Comparison of ENCODE assay signal across 26 cellular contexts in the genomic region with DNA sequence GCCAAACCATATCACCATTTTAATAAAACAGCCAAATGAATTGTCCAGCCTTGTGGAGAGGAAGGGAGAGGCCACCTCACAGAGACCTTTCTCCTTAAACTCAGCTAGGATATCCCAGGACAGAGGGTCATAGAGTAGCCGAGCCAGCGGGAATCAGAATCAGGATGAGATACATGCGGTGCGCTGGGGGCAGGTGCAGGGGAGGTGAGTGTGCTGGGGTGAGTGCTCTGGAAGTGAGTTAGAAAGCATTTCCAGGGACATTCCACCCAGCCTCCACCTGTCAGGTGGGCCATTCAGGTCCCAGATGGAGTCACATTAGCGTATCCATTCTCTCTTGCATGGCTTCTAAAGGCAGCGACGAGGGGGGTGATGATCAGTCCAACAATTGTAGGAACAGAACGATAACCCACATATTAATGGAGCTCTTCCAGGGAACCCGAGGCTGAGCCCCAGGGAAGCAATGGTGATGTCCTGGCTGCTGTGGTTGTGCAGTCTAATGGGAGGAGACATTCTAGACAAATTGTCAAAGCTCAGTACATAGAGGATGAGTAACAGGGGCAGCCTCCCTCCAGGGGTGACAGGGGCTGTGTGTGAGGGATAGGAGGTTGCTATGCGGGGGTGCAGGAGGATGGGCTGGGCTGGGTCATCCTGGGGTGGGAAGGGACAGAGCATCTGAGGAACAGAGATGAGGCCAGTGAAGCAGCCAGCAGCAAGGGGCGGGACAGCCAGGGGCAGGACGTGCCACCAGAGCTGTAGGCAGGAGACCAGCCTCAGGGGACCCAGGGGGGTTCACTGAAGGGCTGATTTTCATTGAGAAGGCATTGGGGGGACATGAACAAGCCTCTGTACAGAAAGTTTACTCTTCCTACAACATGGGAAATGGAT.
DNase-seq lines count a peak whose midpoint lies in the region; ATAC-seq, FAIRE-seq and TF ChIP-seq lines count a peak whose summit lies in the region.
"Had no signal": no experiment of that assay in that cellular context is flagged by ENCODE, and none has a peak within 500 bp of the region (broad histone marks: within the 10 kb centered on the region; RNA-seq: fewer than 3 reads in every experiment).

No MANE protein-coding gene starts in this region.

- H3K4ac ChIP-seq in H9 (ENCODE audit: low read depth, low read length) (no peak overlapping the region), H1 (replicated peaks; ENCODE audit: insufficient read length, low read depth, low read length) (no peak overlapping the region)

- no peak for ATAC-seq in GM18873 (IDR thresholded peaks at IDR 0.05; ENCODE audit: low FRiP score, unreplicated experiment)
- no peak for ATAC-seq in GM18511 (IDR thresholded peaks at IDR 0.05; ENCODE audit: unreplicated experiment)
- ATAC-seq: foreskin keratinocyte; left ventricle myocardium superior; naive thymus-derived CD4-positive, alpha-beta T cell had no signal

- no peaks in the 10 kb centered on the region for H3F3A ChIP-seq in neural progenitor cell (ENCODE audit: low read depth)

- POLR2A ChIA-PET in H1 (lab: Charles Lee; ENCODE audit: partially characterized antibody), result interaction anchor here (1.0 to 1.3 kb wide), 2 partner anchors 10 to 14 kb away, joined by 3 to 4 read pairs; no protein-coding TSS in a partner anchor

- H3K56ac ChIP-seq in H9 (ENCODE audit: insufficient read length, low read depth, low read length) (no peak overlapping the region), H1 (replicated peaks; ENCODE audit: insufficient read length, low read depth, low read length) (no peak overlapping the region)

- no peaks in the 10 kb centered on the region for H3K4me1 Mint-ChIP-seq in activated CD4-positive, alpha-beta T cell treated with anti-CD3 and anti-CD28 coated beads, Interleukin-2, amount 10 ng/mL, durations not matched to agents 24 days and 14 days
- H3K4me1 Mint-ChIP-seq in H9 (peaks cover 40 to 44% of the 10 kb centered on the region in 2 experiments), neural progenitor cell (peaks cover 15% of the 10 kb centered on the region)
- H3K4me1 Mint-ChIP-seq: activated CD4-positive, alpha-beta T cell treated with anti-CD3 and anti-CD28 coated beads, Interleukin-2, amount 10 ng/mL, durations not matched to agents 7 days and 5 days; CD14-positive monocyte; naive thymus-derived CD4-positive, alpha-beta T cell had no signal

- H3K23me2 ChIP-seq in H9 (ENCODE audit: insufficient read length, low read depth, low read length, poor library complexity, severe bottlenecking), result no peaks in the 10 kb centered on the region
- H3K23me2 ChIP-seq in H1 (ENCODE audit: low read depth, low read length), result no peaks in the 10 kb centered on the region

- H4K5ac ChIP-seq in H9 (ENCODE audit: insufficient read length, low read depth, low read length) (no peak overlapping the region), H1 (ENCODE audit: insufficient read length, low read depth, low read length) (no peak overlapping the region)

- H3K36me3 Mint-ChIP-seq in activated CD4-positive, alpha-beta T cell treated with anti-CD3 and anti-CD28 coated beads, Interleukin-2, amount 10 ng/mL, durations not matched to agents 24 days and 14 days (ENCODE audit: low read depth), result no peaks in the 10 kb centered on the region
- H3K36me3 Mint-ChIP-seq in H9 (ENCODE audit: insufficient read depth in 1 of 3, low read depth in 3 of 3) (peaks cover 0 to 10% (median 0%) of the 10 kb centered on the region in 3 experiments; a peak in 4 of 7 replicates), neural progenitor cell (no peaks in the 10 kb centered on the region)
- H3K36me3 Mint-ChIP-seq: CD14-positive monocyte; naive thymus-derived CD4-positive, alpha-beta T cell had no signal

- TF ChIP-seq RAD21 in H1 (IDR thresholded peaks at IDR 0.05 in 1 of 2, conservative IDR thresholded peaks at IDR 0.05 in 1 of 2; ENCODE audit: low read depth in 2 of 2, low read length in 2 of 2), result no peak

- H3K9ac ChIP-seq in H9 (ENCODE audit: extremely low read depth, insufficient read length, low read length) (no peak overlapping the region), H1 (replicated peaks in 1 of 4; ENCODE audit: extremely low read depth in 1 of 4, low read depth in 3 of 4, low read length in 3 of 4) (no peak overlapping the region; a peak in 1 of 7 replicates), neural progenitor cell (no peak overlapping the region)

- DNase-seq in activated CD4-positive, alpha-beta T cell treated with anti-CD3 and anti-CD28 coated beads, Interleukin-2, amount 10 ng/mL, durations not matched to agents 24 days and 14 days, result no peak
- no peak for DNase-seq in activated CD4-positive, alpha-beta T cell treated with anti-CD3 and anti-CD28 coated beads for 48 hours
- DNase-seq in H9, result peak; percentile 22
- peak in 1 of 2 experiments; percentile 29 for DNase-seq in H1 (ENCODE audit: low read depth in 1 of 2, low spot score in 2 of 2)
- no peak for DNase-seq in neural progenitor cell (ENCODE audit: low spot score)
- no peak for DNase-seq in activated effector memory CD4-positive, alpha-beta T cell treated with anti-CD3 and anti-CD28 coated beads, Interleukin-2, amount 50 U/mL, for 16 hours
- DNase-seq: activated CD4-positive, alpha-beta T cell treated with anti-CD3 and anti-CD28 coated beads, Interleukin-2, amount 10 ng/mL, durations not matched to agents 7 days and 5 days; Caco-2; caudate nucleus; esophagus squamous epithelium; foreskin keratinocyte; left ventricle myocardium superior; naive thymus-derived CD4-positive, alpha-beta T cell; occipital lobe; SIG-M5; stimulated activated CD4-positive, alpha-beta T cell treated with anti-CD3 and anti-CD28 coated beads, Interleukin-15, amount 100 ng/mL, for 24 hours; stimulated activated naive CD4-positive, alpha-beta T cell treated with Interleukin-2 at 50 U/mL for 16 hours; testis had no signal

- intact Hi-C loops in activated CD4-positive, alpha-beta T cell treated with anti-CD3 and anti-CD28 coated beads, Interleukin-2, amount 10 ng/mL, durations not matched to agents 24 days and 14 days (cut with micrococcal nuclease), result no loop called here

- no peaks in the 10 kb centered on the region for H3K79me2 ChIP-seq in H9 (ENCODE audit: insufficient read depth, low read length)
- H3K79me2 ChIP-seq in H1 (ENCODE audit: control insufficient read depth in 1 of 2, insufficient read depth in 2 of 2, low read length in 2 of 2), result no peaks in the 10 kb centered on the region
- H3K79me2 ChIP-seq in neural progenitor cell (ENCODE audit: low read depth), result no peaks in the 10 kb centered on the region

- no peak overlapping the region for H3K27ac ChIP-seq in H9 (ENCODE audit: insufficient read length, low read depth, low read length)
- no peak overlapping the region for H3K27ac ChIP-seq in H1 (ENCODE audit: low read depth, low read length)
- H3K27ac ChIP-seq in neural progenitor cell, result no peak overlapping the region
- H3K27ac ChIP-seq: esophagus squamous epithelium, foreskin keratinocyte, testis had no signal

- no peaks in the 10 kb centered on the region for H3K36me3 ChIP-seq in H1 (ENCODE audit: control insufficient read depth in 2 of 4, insufficient read depth in 4 of 4, low read length in 3 of 4)
- no peaks in the 10 kb centered on the region for H3K36me3 ChIP-seq in neural progenitor cell
- H3K36me3 ChIP-seq: esophagus squamous epithelium had no signal

- H3K4me3 ChIP-seq in H1 (ENCODE audit: extremely low read depth in 1 of 4, insufficient read depth in 2 of 4, low read depth in 3 of 4, low read length in 4 of 4) (no peak overlapping the region), neural progenitor cell (no peak overlapping the region)
- H3K4me3 ChIP-seq: esophagus squamous epithelium, testis had no signal

- no peak overlapping the region for H2BK15ac ChIP-seq in H9 (ENCODE audit: low read depth, low read length)
- H2BK15ac ChIP-seq in H1 (ENCODE audit: low read length), result no peak overlapping the region

- no CpG with 5 or more reads among the region's 12 CpGs for WGBS in H9 (ENCODE audit: extremely low coverage, insufficient read length, low lambda C conversion rate)
- 95% methylated on average over 12 of the region's 12 CpGs; no CpG with 5 or more reads in 1 of the 2 experiments for WGBS in H1 (ENCODE audit: extremely low coverage in 1 of 2, insufficient coverage in 1 of 2, insufficient read length in 1 of 2, insufficient replicate concordance in 2 of 2, low coverage in 1 of 2, low lambda C conversion rate in 2 of 2, missing lambda C conversion rate in 1 of 2), 2 experiments

- H3K4me1 ChIP-seq in H9 (ENCODE audit: insufficient read depth, low read length), result no peaks in the 10 kb centered on the region; the same call in 1 of the 2 replicates
- peaks cover 0 to 6% (median 3%) of the 10 kb centered on the region in 4 experiments; a peak in 3 of 7 replicates for H3K4me1 ChIP-seq in H1 (replicated peaks in 1 of 4; ENCODE audit: control insufficient read depth in 3 of 4, insufficient read depth in 4 of 4, low read length in 3 of 4)
- H3K4me1 ChIP-seq in neural progenitor cell, result peaks cover 18% of the 10 kb centered on the region
- H3K4me1 ChIP-seq: foreskin keratinocyte, testis had no signal

- no peak overlapping the region; the same call in 1 of the 2 replicates for H3K14ac ChIP-seq in H9 (ENCODE audit: insufficient read depth, low read length)
- no peak overlapping the region for H3K14ac ChIP-seq in H1 (ENCODE audit: insufficient read length)

- no peak overlapping the region for H3K4me3 Mint-ChIP-seq in activated CD4-positive, alpha-beta T cell treated with anti-CD3 and anti-CD28 coated beads, Interleukin-2, amount 10 ng/mL, durations not matched to agents 24 days and 14 days
- H3K4me3 Mint-ChIP-seq in H9, result peak overlapping the region in 1 of 2 experiments; percentile 50; a peak in 2 of 5 replicates
- H3K4me3 Mint-ChIP-seq in neural progenitor cell, result no peak overlapping the region
- H3K4me3 Mint-ChIP-seq: activated CD4-positive, alpha-beta T cell treated with anti-CD3 and anti-CD28 coated beads, Interleukin-2, amount 10 ng/mL, durations not matched to agents 7 days and 5 days; dendritic cell treated with granulocyte-macrophage colony-stimulating factor and Interleukin-4, amounts not matched to agents 40 ng/mL and 50 ng/mL, for 4 days; naive thymus-derived CD4-positive, alpha-beta T cell had no signal

- no peak for TF ChIP-seq CTCF in H9 (conservative IDR thresholded peaks at IDR 0.05)
- TF ChIP-seq CTCF in H1 (IDR thresholded peaks at IDR 0.05; ENCODE audit: control extremely low read depth in 1 of 3, insufficient read depth in 1 of 3, low read depth in 1 of 3, low read length in 3 of 3), result no peak
- no peak for TF ChIP-seq CTCF in neural progenitor cell (IDR thresholded peaks at IDR 0.05)

- H3K27me3 Mint-ChIP-seq in activated CD4-positive, alpha-beta T cell treated with anti-CD3 and anti-CD28 coated beads, Interleukin-2, amount 10 ng/mL, durations not matched to agents 24 days and 14 days, result no peaks in the 10 kb centered on the region
- peaks cover 2% of the 10 kb centered on the region; the same call in 1 of the 2 replicates for H3K27me3 Mint-ChIP-seq in H9 (ENCODE audit: low read depth)
- peaks cover 8% of the 10 kb centered on the region for H3K27me3 Mint-ChIP-seq in neural progenitor cell (ENCODE audit: insufficient read depth, low read depth)
- H3K27me3 Mint-ChIP-seq: activated CD4-positive, alpha-beta T cell treated with anti-CD3 and anti-CD28 coated beads, Interleukin-2, amount 10 ng/mL, durations not matched to agents 7 days and 5 days had no signal

- H2BK12ac ChIP-seq in H9 (ENCODE audit: insufficient read length, low read depth, low read length), result peak overlapping the region; percentile 1
- H2BK12ac ChIP-seq in H1 (ENCODE audit: low read depth, low read length), result no peak overlapping the region

- no peak for TF ChIP-seq POLR2A in H1 (IDR thresholded peaks at IDR 0.05; ENCODE audit: control extremely low read depth in 1 of 2, low read depth in 2 of 2, low read length in 2 of 2)

- H3T11ph ChIP-seq in H9 (ENCODE audit: low read length), result no peak overlapping the region

- H3K79me1 ChIP-seq in H9 (ENCODE audit: insufficient read depth, low read depth, low read length, poor library complexity, severe bottlenecking) (no peaks in the 10 kb centered on the region), H1 (ENCODE audit: low read depth, low read length) (no peaks in the 10 kb centered on the region)

- H2BK120ac ChIP-seq in H9 (ENCODE audit: low read depth, low read length, poor library complexity, severe bottlenecking), result no peak overlapping the region
- H2BK120ac ChIP-seq in H1 (replicated peaks; ENCODE audit: low read depth, low read length), result no peak overlapping the region

- FAIRE-seq in H1 (lab: Jason Lieb, UNC), result no peak
- FAIRE-seq: astrocyte, G401.6, keratinocyte had no signal

- TF ChIP-seq EP300 in H1 (IDR thresholded peaks at IDR 0.05; ENCODE audit: borderline replicate concordance in 1 of 2, low read depth in 2 of 2, low read length in 2 of 2), result no peak

- H4K91ac ChIP-seq in H9 (ENCODE audit: insufficient read length, low read depth, low read length) (peak overlapping the region; percentile 17), H1 (replicated peaks; ENCODE audit: insufficient read length, low read length) (peak overlapping the region; percentile 79)

- H4K20me1 ChIP-seq in H9 (ENCODE audit: control insufficient read depth, insufficient read depth, insufficient read length) (no peaks in the 10 kb centered on the region), H1 (replicated peaks in 1 of 2; ENCODE audit: control insufficient read depth in 1 of 2, insufficient read depth in 2 of 2, low read length in 2 of 2) (no peaks in the 10 kb centered on the region), neural progenitor cell (ENCODE audit: low read depth) (no peaks in the 10 kb centered on the region)

- H3K9me3 ChIP-seq in H9 (ENCODE audit: control insufficient read depth, low read depth, low read length) (no peaks in the 10 kb centered on the region), H1 (ENCODE audit: insufficient read depth in 2 of 2, low read depth in 1 of 2, low read length in 1 of 2) (peaks cover 0 to 5% of the 10 kb centered on the region in 2 experiments; a peak in 1 of 4 replicates), neural progenitor cell (ENCODE audit: low read depth) (no peaks in the 10 kb centered on the region)
- H3K9me3 ChIP-seq: Caco-2, esophagus squamous epithelium, testis had no signal

- H2AK5ac ChIP-seq in H9 (ENCODE audit: insufficient read length, low read length) (no peak overlapping the region), H1 (ENCODE audit: low read depth, low read length) (no peak overlapping the region; the same call in 1 of the 2 replicates)

- H4K8ac ChIP-seq in H9 (replicated peaks; ENCODE audit: insufficient read length, low read depth, low read length) (no peak overlapping the region), H1 (ENCODE audit: extremely low read depth, insufficient read depth, low read length) (0 out of 2 replicates have a peak overlapping the region, but pooled peaks have one; percentile 12)

- H3K4me2 ChIP-seq in H9 (ENCODE audit: insufficient read depth, insufficient read length, low read length), result no peak overlapping the region
- no peak overlapping the region for H3K4me2 ChIP-seq in H1 (ENCODE audit: insufficient read depth in 1 of 2, low read depth in 2 of 2, low read length in 2 of 2)
- H3K4me2 ChIP-seq in neural progenitor cell, result no peak overlapping the region

- H3K27ac Mint-ChIP-seq in activated CD4-positive, alpha-beta T cell treated with anti-CD3 and anti-CD28 coated beads, Interleukin-2, amount 10 ng/mL, durations not matched to agents 24 days and 14 days, result peak overlapping the region; percentile 68
- H3K27ac Mint-ChIP-seq in H9 (peak overlapping the region in 2 of 3 experiments; percentile 22 to 80; a peak in 3 of 7 replicates), neural progenitor cell (peak overlapping the region; percentile 59)
- H3K27ac Mint-ChIP-seq: activated CD4-positive, alpha-beta T cell treated with anti-CD3 and anti-CD28 coated beads, Interleukin-2, amount 10 ng/mL, durations not matched to agents 7 days and 5 days; activated T-helper 2 cell treated with anti-CD3 and anti-CD28 coated beads, Interferon-gamma antibody, Interleukin-2, Interleukin-4, amounts not matched to agents 10 μg/mL and 5 μg/mL and 100 μg/mL, durations not matched to agents 14 hours and 24 hours and 36 hours; dendritic cell treated with granulocyte-macrophage colony-stimulating factor and Interleukin-4, amounts not matched to agents 40 ng/mL and 50 ng/mL, for 4 days; naive thymus-derived CD4-positive, alpha-beta T cell had no signal

- H3K23ac ChIP-seq in H9 (ENCODE audit: insufficient read length, low read depth, low read length) (no peak overlapping the region), H1 (ENCODE audit: insufficient read length) (no peak overlapping the region)

- H2AFZ ChIP-seq in H9 (ENCODE audit: low read length), result no peak overlapping the region
- H2AFZ ChIP-seq in H1 (ENCODE audit: low read length), result no peak overlapping the region
- no peak overlapping the region for H2AFZ ChIP-seq in neural progenitor cell (replicated peaks)

- CTCF ChIA-PET in H1 (lab: Charles Lee; ENCODE audit: partially characterized antibody), result interaction anchor here (0.6 kb wide), 2 partner anchors 188 to 238 kb away, joined by 3 read pairs; no protein-coding TSS in a partner anchor

- H2BK5ac ChIP-seq in H9 (ENCODE audit: insufficient read length, low read length) (no peak overlapping the region), H1 (ENCODE audit: low read depth, low read length) (no peak overlapping the region)

- peaks cover 10% of the 10 kb centered on the region for H3K9me3 Mint-ChIP-seq in activated CD4-positive, alpha-beta T cell treated with anti-CD3 and anti-CD28 coated beads, Interleukin-2, amount 10 ng/mL, durations not matched to agents 24 days and 14 days
- H3K9me3 Mint-ChIP-seq in H9 (peaks cover 0 to 8% of the 10 kb centered on the region in 2 experiments; a peak in 3 of 5 replicates), neural progenitor cell (no peaks in the 10 kb centered on the region)

- H2BK20ac ChIP-seq in H9 (ENCODE audit: low read depth, low read length, poor library complexity, severe bottlenecking) (no peak overlapping the region), H1 (ENCODE audit: low read length) (peak overlapping the region; percentile 67)

- H3K27me3 ChIP-seq in H9 (ENCODE audit: insufficient read depth, low read length) (no peaks in the 10 kb centered on the region), H1 (replicated peaks in 1 of 4; ENCODE audit: control insufficient read depth in 3 of 4, extremely low read depth in 1 of 4, insufficient read depth in 3 of 4, low read length in 3 of 4) (no peaks in the 10 kb centered on the region), neural progenitor cell (no peaks in the 10 kb centered on the region)
- H3K27me3 ChIP-seq: esophagus squamous epithelium, testis had no signal

- H3K18ac ChIP-seq in H9 (ENCODE audit: insufficient read length, low read depth, low read length) (no peak overlapping the region), H1 (ENCODE audit: extremely low read depth, low read length) (0 out of 2 replicates have a peak overlapping the region, but pooled peaks have one; percentile 20)
